ENCODE assay signal across 21 cellular contexts in genomic region chr6:32070814-32071466, GRCh38. TPM values are rescaled to one million over a fixed set of nuclear protein-coding genes. Genes with fewer than 3 reads are reported as not detected.
DNase-seq lines count a peak whose midpoint lies in the region; ATAC-seq and TF ChIP-seq lines count a peak whose summit lies in the region.
"Had no signal": no experiment of that assay in that cellular context is flagged by ENCODE, and none has a peak within 500 bp of the region (broad histone marks: within the 10 kb centered on the region; RNA-seq: fewer than 3 reads in every experiment).

No MANE protein-coding gene starts in this region.

- no peak overlapping the region for H3K9ac ChIP-seq in endodermal cell (ENCODE audit: extremely low read depth, low read length, poor library complexity, severe bottlenecking)
- peak overlapping the region; percentile 64 for H3K9ac ChIP-seq in mesenchymal stem cell (ENCODE audit: low read length)
- no peak overlapping the region for H3K9ac ChIP-seq in trophoblast cell (ENCODE audit: low read length)

- H3K9me3 Mint-ChIP-seq in endodermal cell, result no peaks in the 10 kb centered on the region
- no peaks in the 10 kb centered on the region for H3K9me3 Mint-ChIP-seq in activated naive CD4-positive, alpha-beta T cell treated with anti-CD3 and anti-CD28 coated beads, Interleukin-2, amount 50 U/mL, for 72 hours
- H3K9me3 Mint-ChIP-seq: activated naive CD4-positive, alpha-beta T cell treated with anti-CD3 and anti-CD28 coated beads for 36 hours; HFFc6 had no signal

- H3K4me3 ChIP-seq in HEK293 (ENCODE audit: low read depth, low read length) (no peak overlapping the region), endodermal cell (ENCODE audit: low read length) (no peak overlapping the region), mesenchymal stem cell (ENCODE audit: insufficient read depth in 1 of 2, low read depth in 1 of 2, low read length in 2 of 2) (no peak overlapping the region), stomach (no peak overlapping the region), trophoblast cell (ENCODE audit: low read depth, low read length) (no peak overlapping the region)
- H3K4me3 ChIP-seq: lower lobe of right lung, prostate gland, upper lobe of left lung had no signal

- H3K4me2 ChIP-seq in mesenchymal stem cell (ENCODE audit: low read length, poor library complexity, severe bottlenecking) (no peak overlapping the region), trophoblast cell (ENCODE audit: low read length) (no peak overlapping the region)

- H3K27ac Mint-ChIP-seq in endodermal cell, result no peak overlapping the region
- H3K27ac Mint-ChIP-seq in activated naive CD4-positive, alpha-beta T cell treated with anti-CD3 and anti-CD28 coated beads, Interleukin-2, amount 50 U/mL, for 72 hours, result no peak overlapping the region
- H3K27ac Mint-ChIP-seq: activated naive CD4-positive, alpha-beta T cell treated with anti-CD3 and anti-CD28 coated beads for 36 hours; HFFc6 had no signal

- CTCF ChIA-PET in HEK293 (lab: Yijun Ruan, JAX), result interaction anchor here (0.6 to 1.1 kb wide), 2 partner anchors 13 to 22 kb away, joined by 3 to 4 read pairs; no protein-coding TSS in a partner anchor

- H3K27me3 ChIP-seq in endodermal cell (ENCODE audit: control insufficient read depth, insufficient read depth, low read length, poor library complexity, severe bottlenecking) (no peaks in the 10 kb centered on the region), mesenchymal stem cell (ENCODE audit: control insufficient read depth in 1 of 2, insufficient read depth in 1 of 2, low read length in 2 of 2) (peaks cover 0 to 49% of the 10 kb centered on the region in 2 experiments), stomach (no peaks in the 10 kb centered on the region), trophoblast cell (ENCODE audit: insufficient read depth, low read length) (no peaks in the 10 kb centered on the region)
- H3K27me3 ChIP-seq: upper lobe of left lung had no signal

- H2BK5ac ChIP-seq in mesenchymal stem cell (ENCODE audit: low read depth, low read length, poor library complexity, severe bottlenecking), result peak overlapping the region; percentile 22
- H2BK5ac ChIP-seq in trophoblast cell (ENCODE audit: low read depth, low read length, poor library complexity), result no peak overlapping the region

- H3K14ac ChIP-seq in mesenchymal stem cell (ENCODE audit: low read length in 2 of 2) (no peak overlapping the region), trophoblast cell (ENCODE audit: low read length) (no peak overlapping the region)

- H3K4me1 ChIP-seq in HEK293 (ENCODE audit: control insufficient read depth, insufficient read depth, low read length) (no peaks in the 10 kb centered on the region), endodermal cell (ENCODE audit: control insufficient read depth, insufficient read depth, low read length) (no peaks in the 10 kb centered on the region), mesenchymal stem cell (ENCODE audit: control insufficient read depth, insufficient read depth, low read depth, low read length) (peaks cover 13% of the 10 kb centered on the region), stomach (no peaks in the 10 kb centered on the region), trophoblast cell (ENCODE audit: control insufficient read depth in 1 of 2, insufficient read depth in 2 of 2, low read length in 2 of 2) (peaks cover 8 to 12% of the 10 kb centered on the region in 2 experiments)
- H3K4me1 ChIP-seq: lower lobe of right lung, prostate gland, upper lobe of left lung had no signal

- no peak overlapping the region for H3K18ac ChIP-seq in mesenchymal stem cell (ENCODE audit: low read depth in 1 of 2, low read length in 2 of 2)
- no peak overlapping the region for H3K18ac ChIP-seq in trophoblast cell (ENCODE audit: low read length)

- TF ChIP-seq POLR2A in stomach (IDR thresholded peaks at IDR 0.05), result no peak

- H2BK15ac ChIP-seq in mesenchymal stem cell (ENCODE audit: low read depth, poor library complexity, severe bottlenecking), result no peak overlapping the region

- H3K23ac ChIP-seq in mesenchymal stem cell (ENCODE audit: low read length in 2 of 2), result no peak overlapping the region
- no peak overlapping the region for H3K23ac ChIP-seq in trophoblast cell (ENCODE audit: low read length)

- peaks cover 1% of the 10 kb centered on the region for H3K27me3 Mint-ChIP-seq in endodermal cell (ENCODE audit: insufficient read depth)

- H3K4ac ChIP-seq in mesenchymal stem cell (ENCODE audit: low read depth in 1 of 2, low read length in 2 of 2) (no peak overlapping the region), trophoblast cell (ENCODE audit: low read depth, low read length) (no peak overlapping the region)

- H3K9me3 ChIP-seq in HEK293 (ENCODE audit: control insufficient read depth, insufficient read depth, low read depth, low read length) (no peaks in the 10 kb centered on the region), endodermal cell (ENCODE audit: control insufficient read depth, low read length) (no peaks in the 10 kb centered on the region), mesenchymal stem cell (ENCODE audit: control insufficient read depth, low read length) (no peaks in the 10 kb centered on the region), stomach (no peaks in the 10 kb centered on the region), trophoblast cell (ENCODE audit: insufficient read depth, low read depth, low read length) (no peaks in the 10 kb centered on the region)
- H3K9me3 ChIP-seq: lower lobe of right lung, prostate gland, upper lobe of left lung had no signal

- H3K4me3 Mint-ChIP-seq in endodermal cell, result no peak overlapping the region
- H3K4me3 Mint-ChIP-seq: activated naive CD4-positive, alpha-beta T cell treated with anti-CD3 and anti-CD28 coated beads for 36 hours; HFFc6 had no signal

- POLR2A ChIA-PET in HEK293 (lab: Yijun Ruan, JAX), result no interaction called here

- H3K27ac ChIP-seq in HEK293 (ENCODE audit: extremely low read depth, low read depth, low read length) (no peak overlapping the region), endodermal cell (ENCODE audit: low read depth, low read length) (no peak overlapping the region), mesenchymal stem cell (ENCODE audit: low read length, poor library complexity, severe bottlenecking) (no peak overlapping the region), stomach (peak overlapping the region in 4 of 5 donors; percentile 19 to 53 (median 30)), trophoblast cell (ENCODE audit: low read depth, low read length) (no peak overlapping the region)
- H3K27ac ChIP-seq: lower lobe of right lung, VCaP had no signal

- no peaks in the 10 kb centered on the region for H3K36me3 Mint-ChIP-seq in endodermal cell (ENCODE audit: low read depth)
- no peaks in the 10 kb centered on the region for H3K36me3 Mint-ChIP-seq in activated naive CD4-positive, alpha-beta T cell treated with anti-CD3 and anti-CD28 coated beads, Interleukin-2, amount 50 U/mL, for 72 hours

- H3K36me3 ChIP-seq in HEK293 (ENCODE audit: control insufficient read depth in 2 of 2, insufficient read depth in 1 of 2, low read length in 2 of 2) (no peaks in the 10 kb centered on the region), endodermal cell (ENCODE audit: control insufficient read depth, insufficient read depth, low read length) (no peaks in the 10 kb centered on the region), mesenchymal stem cell (ENCODE audit: control insufficient read depth in 1 of 2, insufficient read depth in 2 of 2, low read depth in 1 of 2, low read length in 2 of 2) (peaks cover 0 to 88% of the 10 kb centered on the region in 2 experiments), stomach (peaks cover 0 to 46% (median 39%) of the 10 kb centered on the region in 4 donors), trophoblast cell (ENCODE audit: control insufficient read depth in 1 of 2, insufficient read depth in 2 of 2, low read length in 2 of 2) (no peaks in the 10 kb centered on the region)
- H3K36me3 ChIP-seq: prostate gland had no signal

- WGBS in endodermal cell (ENCODE audit: insufficient coverage in 1 of 2, insufficient read length in 1 of 2), 2 experiments, result 60 to 75% methylated on average over 5 to 15 of the region's 15 CpGs
- WGBS in mesenchymal stem cell, result 75% methylated on average over 15 of the region's 15 CpGs
- 73 to 86% (median 80%) methylated on average over 14 to 15 of the region's 15 CpGs for WGBS in stomach, 5 donors
- WGBS in trophoblast cell (ENCODE audit: extremely low coverage, insufficient coverage, insufficient read length), result no CpG with 5 or more reads among the region's 15 CpGs

- no peak overlapping the region for H4K91ac ChIP-seq in mesenchymal stem cell (ENCODE audit: low read length)
- no peak overlapping the region for H4K91ac ChIP-seq in trophoblast cell (ENCODE audit: low read depth, low read length)

- peak; percentile 80 for DNase-seq in endodermal cell
- DNase-seq in mesenchymal stem cell, result no peak
- no peak for DNase-seq in stomach
- DNase-seq in omental fat pad (ENCODE audit: low spot score), result no peak
- no peak for DNase-seq in activated naive CD4-positive, alpha-beta T cell treated with anti-CD3 and anti-CD28 coated beads, Interleukin-2, amount 50 U/mL, for 72 hours (ENCODE audit: low spot score in 2 of 2)
- no peak for DNase-seq in trophoblast cell
- DNase-seq in left colon, result no peak
- DNase-seq: activated CD4-positive, alpha-beta T cell treated with anti-CD3 and anti-CD28 coated beads, Interleukin-2, amount 50 U/mL, for 48 hours; activated naive CD4-positive, alpha-beta T cell treated with anti-CD3 and anti-CD28 coated beads for 36 hours; DMS153; HFFc6; lower lobe of right lung; NCI-H146; SHP77; stimulated activated CD4-positive, alpha-beta T cell treated with anti-CD3 and anti-CD28 coated beads, Interleukin-12 subunit alpha, Interleukin-12 subunit beta, amount 100 ng/mL, for 4 hours had no signal

- H2BK12ac ChIP-seq in mesenchymal stem cell (ENCODE audit: low read length in 2 of 2) (no peak overlapping the region), trophoblast cell (ENCODE audit: low read length) (no peak overlapping the region)

- no peak overlapping the region for H2AK5ac ChIP-seq in mesenchymal stem cell (ENCODE audit: low read length, severe bottlenecking)
- no peak overlapping the region for H2AK5ac ChIP-seq in trophoblast cell (ENCODE audit: low read length)

- no peak for ATAC-seq in omental fat pad (ENCODE audit: low FRiP score)
- no peak for ATAC-seq in activated naive CD4-positive, alpha-beta T cell treated with anti-CD3 and anti-CD28 coated beads, Interleukin-2, amount 50 U/mL, for 72 hours
- no peak for ATAC-seq in left colon
- ATAC-seq: lower lobe of right lung had no signal

- H4K8ac ChIP-seq in mesenchymal stem cell (ENCODE audit: low read length), result no peak overlapping the region
- no peak overlapping the region for H4K8ac ChIP-seq in trophoblast cell (ENCODE audit: low read depth, low read length)

- no peaks in the 10 kb centered on the region for H3K79me1 ChIP-seq in mesenchymal stem cell (replicated peaks; ENCODE audit: low read length, poor library complexity, severe bottlenecking)
- H3K79me1 ChIP-seq in trophoblast cell (ENCODE audit: low read length), result no peaks in the 10 kb centered on the region

- H2AFZ ChIP-seq in mesenchymal stem cell (ENCODE audit: low read depth, low read length), result no peak overlapping the region
- no peak overlapping the region for H2AFZ ChIP-seq in trophoblast cell (ENCODE audit: insufficient read depth, low read length, poor library complexity)

- no peak for TF ChIP-seq EP300 in stomach (IDR thresholded peaks at IDR 0.05)

- H2BK120ac ChIP-seq in mesenchymal stem cell (ENCODE audit: low read depth, low read length) (no peak overlapping the region), trophoblast cell (ENCODE audit: insufficient read depth, low read length, poor library complexity) (no peak overlapping the region)

- no peak overlapping the region for H4K12ac ChIP-seq in trophoblast cell (ENCODE audit: low read depth, low read length)

- intact Hi-C loops in stomach (cut with DNase I; ENCODE audit: low total_unique reads) (no loop called here), left colon (cut with DNase I, micrococcal nuclease) (no loop called here)

- TF ChIP-seq CTCF in HEK293 (tag by site-specific recombination; IDR thresholded peaks at IDR 0.05) (no peak), endodermal cell (conservative IDR thresholded peaks at IDR 0.05) (no peak), stomach (IDR thresholded peaks at IDR 0.05) (no peak), omental fat pad (IDR thresholded peaks at IDR 0.05) (no peak)

- peaks cover 8% of the 10 kb centered on the region for H3K4me1 Mint-ChIP-seq in endodermal cell

- no peaks in the 10 kb centered on the region for H3K79me2 ChIP-seq in trophoblast cell (ENCODE audit: control insufficient read depth, insufficient read depth, low read length, poor library complexity)

RNA-seq across cellular contexts. Expression of gene CYP21A2, which starts 32.7 kb away (rescaled TPM):
- total RNA-seq in endodermal cell (under 1 TPM in 1 of 2 donors, not detected in 1; 0.35 TPM), stomach (not detected), omental fat pad (1 to 10 TPM in 3 of 4 donors, under 1 TPM in 1; 0.63 to 5.7 (median 2.8) TPM), left colon (under 1 TPM in 1 of 2 donors, not detected in 1; 0.15 TPM)
- 0.21 TPM for polyA plus RNA-seq in endodermal cell (2013, experiment 1 of 2)
- not detected for polyA plus RNA-seq in endodermal cell (2013, experiment 2 of 2)
- polyA plus RNA-seq in mesenchymal stem cell (2013, experiment 1 of 2), result 0.17 TPM
- polyA plus RNA-seq in mesenchymal stem cell (2013, experiment 2 of 2), result 0.10 TPM
- 10 to 100 TPM in 1 of 3 donors, 1 to 10 TPM in 2; 1.3 to 23.8 (median 1.4) TPM for polyA plus RNA-seq in stomach
- under 1 TPM; 0.32 to 0.49 TPM for total RNA-seq in activated naive CD4-positive, alpha-beta T cell treated with anti-CD3 and anti-CD28 coated beads, Interleukin-2, amount 50 U/mL, for 72 hours
- 0.18 TPM in 2 replicates for polyA plus RNA-seq in trophoblast cell (2013)
- total RNA-seq: glomerular endothelial cell, NCI-H460 had no signal

RNA-seq across cellular contexts. Expression of gene TNXB, which starts 38.2 kb away (rescaled TPM):
- total RNA-seq in endodermal cell, result 1 to 10 TPM; 4.0 to 9.3 TPM
- polyA plus RNA-seq in endodermal cell (2013, experiment 1 of 2), result 2.2 TPM
- polyA plus RNA-seq in endodermal cell (2013, experiment 2 of 2), result 3.7 TPM
- polyA plus RNA-seq in mesenchymal stem cell (2013, experiment 1 of 2), result 3.9 TPM
- polyA plus RNA-seq in mesenchymal stem cell (2013, experiment 2 of 2), result 3.2 TPM
- 100 to 1,000 TPM in 1 of 5 donors, 10 to 100 TPM in 4; 43.8 to 408 (median 71.0) TPM for total RNA-seq in stomach
- 10 to 100 TPM; 15.1 to 17.7 (median 15.7) TPM for polyA plus RNA-seq in stomach
- total RNA-seq in omental fat pad, result 100 to 1,000 TPM; 129 to 311 (median 137) TPM
- 10 to 100 TPM; 10.1 to 30.4 TPM for total RNA-seq in activated naive CD4-positive, alpha-beta T cell treated with anti-CD3 and anti-CD28 coated beads, Interleukin-2, amount 50 U/mL, for 72 hours
- 2.3 and 2.4 TPM in 2 replicates for polyA plus RNA-seq in trophoblast cell (2013)
- total RNA-seq in left colon, result 10 to 100 TPM; 19.4 to 35.9 TPM

RNA-seq across cellular contexts. Expression of gene C4B, which starts 56.3 kb away (rescaled TPM):
- total RNA-seq in endodermal cell (1 to 10 TPM; 3.7 to 5.5 TPM), stomach (100 to 1,000 TPM in 1 of 5 donors, 10 to 100 TPM in 4; 14.9 to 108 (median 32.7) TPM), omental fat pad (100 to 1,000 TPM in 3 of 4 donors, 10 to 100 TPM in 1; 15.4 to 912 (median 204) TPM), left colon (10 to 100 TPM in 1 of 2 donors, 1 to 10 TPM in 1; 3.8 to 31.2 TPM)
- polyA plus RNA-seq in endodermal cell (2013, experiment 1 of 2), result 2.6 TPM
- polyA plus RNA-seq in endodermal cell (2013, experiment 2 of 2), result 3.8 TPM
- 2.5 TPM for polyA plus RNA-seq in mesenchymal stem cell (2013, experiment 1 of 2)
- 2.4 TPM for polyA plus RNA-seq in mesenchymal stem cell (2013, experiment 2 of 2)
- polyA plus RNA-seq in stomach, result 100 to 1,000 TPM in 1 of 3 donors, 10 to 100 TPM in 2; 42.8 to 107 (median 54.9) TPM
- total RNA-seq in activated naive CD4-positive, alpha-beta T cell treated with anti-CD3 and anti-CD28 coated beads, Interleukin-2, amount 50 U/mL, for 72 hours, result 1 to 10 TPM; 3.9 to 5.2 TPM
- polyA plus RNA-seq in trophoblast cell (2013), result 1.5 and 1.7 TPM in 2 replicates

RNA-seq across cellular contexts. Expression of gene ATF6B, which starts 57.1 kb away (rescaled TPM):
- 10 to 100 TPM; 54.5 to 60.3 TPM for total RNA-seq in endodermal cell
- polyA plus RNA-seq in endodermal cell (2013, experiment 1 of 2), result 67.3 TPM
- polyA plus RNA-seq in endodermal cell (2013, experiment 2 of 2), result 61.1 TPM
- 68.3 TPM for polyA plus RNA-seq in mesenchymal stem cell (2013, experiment 1 of 2)
- 66.3 TPM for polyA plus RNA-seq in mesenchymal stem cell (2013, experiment 2 of 2)
- total RNA-seq in stomach, result 100 to 1,000 TPM in 2 of 5 donors, 10 to 100 TPM in 3; 22.8 to 718 (median 73.3) TPM
- polyA plus RNA-seq in stomach, result 10 to 100 TPM; 20.9 to 48.1 (median 24.4) TPM
- 10 to 100 TPM; 23.2 to 44.3 (median 24.4) TPM for total RNA-seq in omental fat pad
- 100 to 1,000 TPM in 1 of 2 donors, 10 to 100 TPM in 1; 87.5 to 101 TPM for total RNA-seq in activated naive CD4-positive, alpha-beta T cell treated with anti-CD3 and anti-CD28 coated beads, Interleukin-2, amount 50 U/mL, for 72 hours
- polyA plus RNA-seq in trophoblast cell (2013), result 52.6 and 54.2 TPM in 2 replicates
- 100 to 1,000 TPM in 1 of 2 donors, 10 to 100 TPM in 1; 83.7 to 111 TPM for total RNA-seq in left colon

RNA-seq across cellular contexts. Expression of gene FKBPL, which starts 59.1 kb away (rescaled TPM):
- total RNA-seq in endodermal cell, result 1 to 10 TPM; 9.2 to 9.6 TPM
- 8.7 TPM for polyA plus RNA-seq in endodermal cell (2013, experiment 1 of 2)
- 9.2 TPM for polyA plus RNA-seq in endodermal cell (2013, experiment 2 of 2)
- 4.3 TPM for polyA plus RNA-seq in mesenchymal stem cell (2013, experiment 1 of 2)
- 4.3 TPM for polyA plus RNA-seq in mesenchymal stem cell (2013, experiment 2 of 2)
- 1 to 10 TPM in 2 of 5 donors, under 1 TPM in 1, not detected in 2; 0.45 to 3.3 (median 3.2) TPM for total RNA-seq in stomach
- polyA plus RNA-seq in stomach, result 1 to 10 TPM; 2.7 to 9.6 (median 8.5) TPM
- total RNA-seq in omental fat pad, result 1 to 10 TPM; 2.1 to 3.9 (median 2.7) TPM
- 10 to 100 TPM in 1 of 2 donors, 1 to 10 TPM in 1; 9.3 to 15.8 TPM for total RNA-seq in activated naive CD4-positive, alpha-beta T cell treated with anti-CD3 and anti-CD28 coated beads, Interleukin-2, amount 50 U/mL, for 72 hours
- polyA plus RNA-seq in trophoblast cell (2013), result 9.9 and 10.1 TPM in 2 replicates
- total RNA-seq in left colon, result 1 to 10 TPM; 4.6 to 4.9 TPM

Comparison
In these comparisons a context has a peak if more than half of its experiments do, and no peak if none do; other contexts are left out.
1. H3K27ac ChIP-seq: peak in stomach (4 of 5); none in HEK293 (single experiment), endodermal cell (single experiment), mesenchymal stem cell (single experiment) and trophoblast cell (single experiment).